Comparison of ENCODE assay signal across 8 cellular contexts in the genomic region with DNA sequence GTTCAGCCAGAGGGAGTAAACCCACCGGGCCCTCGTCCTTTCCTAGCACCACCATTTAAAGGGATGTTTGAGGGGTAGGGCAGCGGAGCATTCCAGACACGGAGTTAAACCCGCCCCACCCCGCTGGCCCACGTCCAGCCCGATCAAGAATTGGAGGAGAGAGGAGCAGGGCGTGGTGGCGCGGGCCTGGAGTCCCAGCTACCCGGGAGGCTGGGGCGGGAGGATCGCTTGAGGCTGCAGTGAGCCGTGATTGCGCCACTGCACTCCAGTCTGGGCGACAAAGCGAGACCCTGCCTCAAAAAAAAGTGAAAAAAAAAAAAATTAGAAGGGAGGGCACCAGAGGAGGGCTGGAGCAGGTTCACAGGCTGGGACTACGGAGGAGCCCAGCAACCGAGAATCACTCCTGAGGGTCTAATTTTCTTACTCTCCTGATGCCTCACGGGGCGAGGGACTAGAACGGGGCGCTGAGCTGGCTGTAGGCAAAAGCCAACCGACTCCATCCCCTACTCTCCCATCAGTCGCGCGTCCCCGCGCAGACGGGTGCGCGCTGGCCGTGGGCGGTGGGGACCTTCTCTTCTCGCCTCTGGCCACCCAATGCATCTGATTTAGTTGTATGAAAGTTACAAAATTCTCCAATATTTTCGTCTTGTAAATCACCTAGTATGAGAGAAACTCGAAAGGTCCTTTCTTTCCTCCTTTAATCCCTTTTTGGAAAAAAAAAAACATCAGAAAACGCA. TPM values are rescaled to one million over a fixed set of nuclear protein-coding genes. Genes with fewer than 3 reads are reported as not detected.
A peak's percentile ranks its signal among the peaks of the same experiment; 100 is the strongest.
DNase-seq lines count a peak whose midpoint lies in the region; ATAC-seq, FAIRE-seq and TF ChIP-seq lines count a peak whose summit lies in the region.

No MANE protein-coding gene starts in this region.

- peaks cover 59% of the 10 kb centered on the region for H3K4me1 Mint-ChIP-seq in activated naive CD4-positive, alpha-beta T cell treated with anti-CD3 and anti-CD28 coated beads for 36 hours (ENCODE audit: low read depth)

- H3K27ac Mint-ChIP-seq in activated naive CD4-positive, alpha-beta T cell treated with anti-CD3 and anti-CD28 coated beads for 36 hours, result peak overlapping the region; percentile 92

- intact Hi-C loops in activated naive CD4-positive, alpha-beta T cell treated with anti-CD3 and anti-CD28 coated beads for 36 hours (cut with micrococcal nuclease), result loop anchor here (2.0 to 10.0 kb wide), 3 partner anchors 25 to 1153 kb away; partner anchors contain the start of gene MICB
- intact Hi-C loops in Right ventricle myocardium superior (cut with DNase I), result no loop called here

- H3K9me3 Mint-ChIP-seq in activated naive CD4-positive, alpha-beta T cell treated with anti-CD3 and anti-CD28 coated beads for 36 hours, result no peaks in the 10 kb centered on the region

- H3K9ac ChIP-seq in ES-I3 (ENCODE audit: low read depth, low read length), result peak overlapping the region; percentile 76

- H3K36me3 Mint-ChIP-seq in activated naive CD4-positive, alpha-beta T cell treated with anti-CD3 and anti-CD28 coated beads for 36 hours (ENCODE audit: low read depth), result no peaks in the 10 kb centered on the region

- no peaks in the 10 kb centered on the region for H3K9me3 ChIP-seq in ES-I3 (ENCODE audit: control insufficient read depth, insufficient read depth, low read length)

- FAIRE-seq in urothelium cell line (lab: Jason Lieb, UNC), result no peak

- ATAC-seq in HG02763 (IDR thresholded peaks at IDR 0.05; ENCODE audit: unreplicated experiment) (peak; percentile 41), Right ventricle myocardium superior (ENCODE audit: poor library complexity) (peak; percentile 51), omental fat pad (ENCODE audit: low FRiP score) (no peak), HG02884 (IDR thresholded peaks at IDR 0.05; ENCODE audit: unreplicated experiment) (no peak)

- H3K4me1 ChIP-seq in ES-I3 (ENCODE audit: insufficient read depth, low read length), result peaks cover 7% of the 10 kb centered on the region

- peak; percentile 67 for DNase-seq in activated naive CD4-positive, alpha-beta T cell treated with anti-CD3 and anti-CD28 coated beads for 36 hours
- DNase-seq in Right ventricle myocardium superior (peak; percentile 89), omental fat pad (ENCODE audit: low spot score) (peak; percentile 78), urothelium cell line (ENCODE audit: low spot score) (peak; percentile 54)

- H3K36me3 ChIP-seq in ES-I3 (ENCODE audit: insufficient read depth, low read length), result no peaks in the 10 kb centered on the region

- TF ChIP-seq CTCF in omental fat pad (IDR thresholded peaks at IDR 0.05), result no peak

- no peaks in the 10 kb centered on the region for H3K27me3 Mint-ChIP-seq in activated naive CD4-positive, alpha-beta T cell treated with anti-CD3 and anti-CD28 coated beads for 36 hours (ENCODE audit: low read depth)

- CTCF ChIA-PET in activated naive CD4-positive, alpha-beta T cell treated with anti-CD3 and anti-CD28 coated beads for 36 hours (lab: Charles Lee), result no interaction called here

- peak overlapping the region; percentile 78 for H3K4me3 Mint-ChIP-seq in activated naive CD4-positive, alpha-beta T cell treated with anti-CD3 and anti-CD28 coated beads for 36 hours

TF ChIP-seq in PFSK-1, 5 proteins besides CTCF, POLR2A, EP300 and RAD21:
- peak; percentile 87 for TF ChIP-seq POLR2AphosphoS5 (IDR thresholded peaks at IDR 0.05; ENCODE audit: low read depth, low read length)
- no peak for TF ChIP-seq FOXP2 (optimal IDR thresholded peaks at IDR 0.05; ENCODE audit: borderline replicate concordance, extremely low read depth, extremely low read length, insufficient read depth)
- TF ChIP-seq, protein P1, sequence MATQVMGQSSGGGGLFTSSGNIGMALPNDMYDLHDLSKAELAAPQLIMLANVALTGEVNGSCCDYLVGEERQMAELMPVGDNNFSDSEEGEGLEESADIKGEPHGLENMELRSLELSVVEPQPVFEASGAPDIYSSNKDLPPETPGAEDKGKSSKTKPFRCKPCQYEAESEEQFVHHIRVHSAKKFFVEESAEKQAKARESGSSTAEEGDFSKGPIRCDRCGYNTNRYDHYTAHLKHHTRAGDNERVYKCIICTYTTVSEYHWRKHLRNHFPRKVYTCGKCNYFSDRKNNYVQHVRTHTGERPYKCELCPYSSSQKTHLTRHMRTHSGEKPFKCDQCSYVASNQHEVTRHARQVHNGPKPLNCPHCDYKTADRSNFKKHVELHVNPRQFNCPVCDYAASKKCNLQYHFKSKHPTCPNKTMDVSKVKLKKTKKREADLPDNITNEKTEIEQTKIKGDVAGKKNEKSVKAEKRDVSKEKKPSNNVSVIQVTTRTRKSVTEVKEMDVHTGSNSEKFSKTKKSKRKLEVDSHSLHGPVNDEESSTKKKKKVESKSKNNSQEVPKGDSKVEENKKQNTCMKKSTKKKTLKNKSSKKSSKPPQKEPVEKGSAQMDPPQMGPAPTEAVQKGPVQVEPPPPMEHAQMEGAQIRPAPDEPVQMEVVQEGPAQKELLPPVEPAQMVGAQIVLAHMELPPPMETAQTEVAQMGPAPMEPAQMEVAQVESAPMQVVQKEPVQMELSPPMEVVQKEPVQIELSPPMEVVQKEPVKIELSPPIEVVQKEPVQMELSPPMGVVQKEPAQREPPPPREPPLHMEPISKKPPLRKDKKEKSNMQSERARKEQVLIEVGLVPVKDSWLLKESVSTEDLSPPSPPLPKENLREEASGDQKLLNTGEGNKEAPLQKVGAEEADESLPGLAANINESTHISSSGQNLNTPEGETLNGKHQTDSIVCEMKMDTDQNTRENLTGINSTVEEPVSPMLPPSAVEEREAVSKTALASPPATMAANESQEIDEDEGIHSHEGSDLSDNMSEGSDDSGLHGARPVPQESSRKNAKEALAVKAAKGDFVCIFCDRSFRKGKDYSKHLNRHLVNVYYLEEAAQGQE (IDR thresholded peaks at IDR 0.05; ENCODE audit: insufficient read depth in 1 of 2, low read depth in 2 of 2, low read length in 2 of 2), result no peak
- TF ChIP-seq SIN3A (IDR thresholded peaks at IDR 0.05; ENCODE audit: borderline replicate concordance, insufficient read depth, low read length), result 0 out of 2 replicates have a peak, but pooled peaks have one; percentile 10
- TF ChIP-seq TAF1 (IDR thresholded peaks at IDR 0.05; ENCODE audit: borderline replicate concordance, insufficient read depth, low read length), result 0 out of 2 replicates have a peak, but pooled peaks have one; percentile 16

RNA-seq across cellular contexts. Expression of gene HSPA1B, which starts 6.1 kb away (rescaled TPM):
- 131 TPM for polyA plus RNA-seq in PFSK-1 (2012; ENCODE audit: insufficient read length, low read depth)
- total RNA-seq in activated naive CD4-positive, alpha-beta T cell treated with anti-CD3 and anti-CD28 coated beads for 36 hours, result 10 to 100 TPM; 47.8 to 50.1 TPM
- total RNA-seq in Right ventricle myocardium superior (236 TPM), omental fat pad (1,000 to 10,000 TPM in 1 of 4 donors, 100 to 1,000 TPM in 3; 174 to 1,642 (median 258) TPM)

RNA-seq across cellular contexts. Expression of gene HSPA1A, which starts 6.1 kb away (rescaled TPM):
- 1.4 TPM for polyA plus RNA-seq in PFSK-1 (2012; ENCODE audit: insufficient read length, low read depth)
- total RNA-seq in activated naive CD4-positive, alpha-beta T cell treated with anti-CD3 and anti-CD28 coated beads for 36 hours, result 10 to 100 TPM; 19.8 to 23.1 TPM
- 324 TPM for total RNA-seq in Right ventricle myocardium superior
- 1,000 to 10,000 TPM in 1 of 4 donors, 100 to 1,000 TPM in 3; 155 to 1,684 (median 309) TPM for total RNA-seq in omental fat pad

RNA-seq across cellular contexts. Expression of gene HSPA1L, which starts 6.4 kb away (rescaled TPM):
- 0.23 TPM for polyA plus RNA-seq in PFSK-1 (2012; ENCODE audit: insufficient read length, low read depth)
- under 1 TPM; 0.86 to 0.95 TPM for total RNA-seq in activated naive CD4-positive, alpha-beta T cell treated with anti-CD3 and anti-CD28 coated beads for 36 hours
- total RNA-seq in Right ventricle myocardium superior, result 2.0 TPM
- 1 to 10 TPM in 3 of 4 donors, under 1 TPM in 1; 0.48 to 3.0 (median 1.9) TPM for total RNA-seq in omental fat pad

RNA-seq across cellular contexts. Expression of gene LSM2, which starts 14.7 kb away (rescaled TPM):
- polyA plus RNA-seq in PFSK-1 (2012; ENCODE audit: insufficient read length, low read depth), result 110 TPM
- total RNA-seq in activated naive CD4-positive, alpha-beta T cell treated with anti-CD3 and anti-CD28 coated beads for 36 hours, result 100 to 1,000 TPM; 172 to 174 TPM
- total RNA-seq in Right ventricle myocardium superior, result 23.0 TPM
- total RNA-seq in omental fat pad, result 10 to 100 TPM; 19.8 to 35.1 (median 30.4) TPM

RNA-seq across cellular contexts. Expression of gene VARS1, which starts 25.9 kb away (rescaled TPM):
- 347 TPM for polyA plus RNA-seq in PFSK-1 (2012; ENCODE audit: insufficient read length, low read depth)
- total RNA-seq in activated naive CD4-positive, alpha-beta T cell treated with anti-CD3 and anti-CD28 coated beads for 36 hours, result 100 to 1,000 TPM; 157 to 161 TPM
- 22.1 TPM for total RNA-seq in Right ventricle myocardium superior
- total RNA-seq in omental fat pad, result 10 to 100 TPM; 31.6 to 47.0 (median 34.6) TPM

Comparison
In these comparisons a context has a peak if more than half of its experiments do, and no peak if none do; other contexts are left out.
1. ATAC-seq: peak in HG02763 (single experiment) and Right ventricle myocardium superior (single experiment); none in omental fat pad (single experiment) and HG02884 (single experiment).
2. RNA of gene HSPA1A, which starts 6.1 kb away (total RNA-seq): 155 to 1,684 TPM in omental fat pad and 324 TPM in Right ventricle myocardium superior (single experiment); 19.8 to 23.1 TPM in activated naive CD4-positive, alpha-beta T cell treated with anti-CD3 and anti-CD28 coated beads for 36 hours; every median in the first group is over 4 times any median in the second.
3. Peak in every context shown above with its lines, with median percentiles within 50 percentile points of each other: DNase-seq.